ENCODE assay signal across 1 cellular context in genomic region chr17:63621229-63621683, GRCh38.
TF ChIP-seq lines count a peak whose summit lies in the region.

No MANE protein-coding gene starts in this region.

TF ChIP-seq in HepG2, 621 proteins besides CTCF, POLR2A, EP300 and RAD21 (continued from another document and continues in another):
- TF ChIP-seq ZNF44 (CRISPR knock-in tag; IDR thresholded peaks at IDR 0.05) (0 out of 2 replicates have a peak, but pooled peaks have one; percentile 27), ADNP (CRISPR knock-in tag; IDR thresholded peaks at IDR 0.05) (0 out of 2 replicates have a peak, but pooled peaks have one; percentile 45), ZNF180 (CRISPR knock-in tag; IDR thresholded peaks at IDR 0.05; ENCODE audit: borderline replicate concordance, low read depth) (no peak), FOSL1 (CRISPR knock-in tag; IDR thresholded peaks at IDR 0.05; ENCODE audit: borderline replicate concordance) (no peak), BRF2 (CRISPR knock-in tag; IDR thresholded peaks at IDR 0.05) (0 out of 2 replicates have a peak, but pooled peaks have one; percentile 68), KAT7 (CRISPR knock-in tag; IDR thresholded peaks at IDR 0.05; ENCODE audit: borderline replicate concordance) (no peak), NR1H2 (CRISPR knock-in tag; IDR thresholded peaks at IDR 0.05; ENCODE audit: borderline replicate concordance, low read depth) (0 out of 2 replicates have a peak, but pooled peaks have one; percentile 68), CCAR2 (optimal IDR thresholded peaks at IDR 0.05; ENCODE audit: low read depth, low read length) (no peak), ZNF660 (CRISPR knock-in tag; IDR thresholded peaks at IDR 0.05; ENCODE audit: borderline replicate concordance, low read depth) (no peak), ZNF253 (CRISPR knock-in tag; IDR thresholded peaks at IDR 0.05; ENCODE audit: borderline replicate concordance) (no peak), ZNF850 (CRISPR knock-in tag; conservative IDR thresholded peaks at IDR 0.05) (no peak), TEAD2 (CRISPR knock-in tag; IDR thresholded peaks at IDR 0.05) (no peak), POLR2G (IDR thresholded peaks at IDR 0.05; ENCODE audit: low read depth, low read length) (no peak), FOSL2 (CRISPR knock-in tag; IDR thresholded peaks at IDR 0.05) (no peak), KDM3A (CRISPR knock-in tag; IDR thresholded peaks at IDR 0.05; ENCODE audit: low read depth) (no peak), SKIL (CRISPR knock-in tag; IDR thresholded peaks at IDR 0.05; ENCODE audit: borderline replicate concordance) (no peak), ZNF562 (CRISPR knock-in tag; IDR thresholded peaks at IDR 0.05; ENCODE audit: borderline replicate concordance) (no peak), ZFAT (CRISPR knock-in tag; conservative IDR thresholded peaks at IDR 0.05) (no peak; the same call in 1 of the 2 replicates), ARID5B (CRISPR knock-in tag; IDR thresholded peaks at IDR 0.05) (no peak), ELF1 (CRISPR knock-in tag; IDR thresholded peaks at IDR 0.05) (no peak), SSRP1 (CRISPR knock-in tag; IDR thresholded peaks at IDR 0.05) (no peak), HINFP (CRISPR knock-in tag; IDR thresholded peaks at IDR 0.05; ENCODE audit: low read depth) (no peak), MXI1 (IDR thresholded peaks at IDR 0.05; ENCODE audit: borderline replicate concordance, low read depth, low read length) (no peak), ZNF614 (CRISPR knock-in tag; IDR thresholded peaks at IDR 0.05; ENCODE audit: borderline replicate concordance) (no peak), ATF5 (CRISPR knock-in tag; IDR thresholded peaks at IDR 0.05; ENCODE audit: low read depth) (no peak), ZNF703 (CRISPR knock-in tag; IDR thresholded peaks at IDR 0.05; ENCODE audit: borderline replicate concordance) (no peak), ZC3H4 (CRISPR knock-in tag; IDR thresholded peaks at IDR 0.05; ENCODE audit: borderline replicate concordance) (no peak), BHLHE40 (IDR thresholded peaks at IDR 0.05; ENCODE audit: low read length) (no peak), ARID2 (CRISPR knock-in tag; IDR thresholded peaks at IDR 0.05; ENCODE audit: borderline replicate concordance) (peak; percentile 90; the same call in 1 of the 2 replicates), ZNF609 (CRISPR knock-in tag; IDR thresholded peaks at IDR 0.05; ENCODE audit: borderline replicate concordance) (no peak), CCDC6 (CRISPR knock-in tag; IDR thresholded peaks at IDR 0.05) (no peak), SIX1 (CRISPR knock-in tag; IDR thresholded peaks at IDR 0.05; ENCODE audit: borderline replicate concordance) (no peak), CBX2 (IDR thresholded peaks at IDR 0.05; ENCODE audit: low read depth, low read length) (no peak), CBX2 (CRISPR knock-in tag; IDR thresholded peaks at IDR 0.05; ENCODE audit: low read depth) (0 out of 2 replicates have a peak, but pooled peaks have one; percentile 40), NFE2L1 (CRISPR knock-in tag; IDR thresholded peaks at IDR 0.05; ENCODE audit: borderline replicate concordance) (no peak), GLI4 (CRISPR knock-in tag; IDR thresholded peaks at IDR 0.05; ENCODE audit: borderline replicate concordance) (no peak), ZNF230 (CRISPR knock-in tag; IDR thresholded peaks at IDR 0.05) (no peak), ZNF432 (CRISPR knock-in tag; IDR thresholded peaks at IDR 0.05; ENCODE audit: borderline replicate concordance) (no peak), GABPA (IDR thresholded peaks at IDR 0.05; ENCODE audit: low read depth, low read length) (no peak), GABPA (CRISPR knock-in tag; IDR thresholded peaks at IDR 0.05; ENCODE audit: low read depth) (no peak), ZNF678 (CRISPR knock-in tag; IDR thresholded peaks at IDR 0.05) (no peak), ZNF891 (CRISPR knock-in tag; IDR thresholded peaks at IDR 0.05) (no peak), JUNB (CRISPR knock-in tag; IDR thresholded peaks at IDR 0.05; ENCODE audit: borderline replicate concordance) (no peak), U2AF2 (IDR thresholded peaks at IDR 0.05; ENCODE audit: low read depth, low read length) (no peak)
- TF ChIP-seq, protein P1, sequence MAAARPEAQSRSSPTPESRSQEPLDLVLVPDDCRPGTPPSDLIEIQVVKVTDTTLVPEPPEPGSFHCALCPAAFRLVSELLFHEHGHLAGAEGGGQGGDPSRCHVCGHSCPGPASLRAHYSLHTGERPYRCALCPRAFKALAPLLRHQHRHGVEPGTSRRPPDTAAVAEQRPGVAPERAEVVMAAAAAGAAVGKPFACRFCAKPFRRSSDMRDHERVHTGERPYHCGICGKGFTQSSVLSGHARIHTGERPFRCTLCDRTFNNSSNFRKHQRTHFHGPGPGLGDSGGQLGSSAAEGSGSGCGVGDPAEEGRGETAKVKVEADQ (CRISPR knock-in tag; IDR thresholded peaks at IDR 0.05; ENCODE audit: borderline replicate concordance): no peak
- TF ChIP-seq, protein P2, sequence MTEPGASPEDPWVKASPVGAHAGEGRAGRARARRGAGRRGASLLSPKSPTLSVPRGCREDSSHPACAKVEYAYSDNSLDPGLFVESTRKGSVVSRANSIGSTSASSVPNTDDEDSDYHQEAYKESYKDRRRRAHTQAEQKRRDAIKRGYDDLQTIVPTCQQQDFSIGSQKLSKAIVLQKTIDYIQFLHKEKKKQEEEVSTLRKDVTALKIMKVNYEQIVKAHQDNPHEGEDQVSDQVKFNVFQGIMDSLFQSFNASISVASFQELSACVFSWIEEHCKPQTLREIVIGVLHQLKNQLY (CRISPR knock-in tag; IDR thresholded peaks at IDR 0.05): no peak
- TF ChIP-seq, protein P3, sequence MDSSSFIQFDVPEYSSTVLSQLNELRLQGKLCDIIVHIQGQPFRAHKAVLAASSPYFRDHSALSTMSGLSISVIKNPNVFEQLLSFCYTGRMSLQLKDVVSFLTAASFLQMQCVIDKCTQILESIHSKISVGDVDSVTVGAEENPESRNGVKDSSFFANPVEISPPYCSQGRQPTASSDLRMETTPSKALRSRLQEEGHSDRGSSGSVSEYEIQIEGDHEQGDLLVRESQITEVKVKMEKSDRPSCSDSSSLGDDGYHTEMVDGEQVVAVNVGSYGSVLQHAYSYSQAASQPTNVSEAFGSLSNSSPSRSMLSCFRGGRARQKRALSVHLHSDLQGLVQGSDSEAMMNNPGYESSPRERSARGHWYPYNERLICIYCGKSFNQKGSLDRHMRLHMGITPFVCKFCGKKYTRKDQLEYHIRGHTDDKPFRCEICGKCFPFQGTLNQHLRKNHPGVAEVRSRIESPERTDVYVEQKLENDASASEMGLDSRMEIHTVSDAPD (CRISPR knock-in tag; IDR thresholded peaks at IDR 0.05): 0 out of 2 replicates have a peak, but pooled peaks have one; percentile 45
